1 cellular context compared by ENCODE assay signal in genomic region chr22:24703101-24703500, GRCh38.
TF ChIP-seq lines count a peak whose summit lies in the region.

No MANE protein-coding gene starts in this region.

TF ChIP-seq in HepG2, 621 proteins besides CTCF, POLR2A, EP300 and RAD21 (continued from another document and continues in another):
- TF ChIP-seq ZSCAN22 (CRISPR knock-in tag; IDR thresholded peaks at IDR 0.05) (no peak), ZNF205 (CRISPR knock-in tag; IDR thresholded peaks at IDR 0.05) (no peak), SNAPC5 (CRISPR knock-in tag; IDR thresholded peaks at IDR 0.05; ENCODE audit: borderline replicate concordance) (no peak), KMT2B (CRISPR knock-in tag; IDR thresholded peaks at IDR 0.05) (no peak), CENPT (CRISPR knock-in tag; IDR thresholded peaks at IDR 0.05; ENCODE audit: low read depth) (no peak), IRF2 (CRISPR knock-in tag; IDR thresholded peaks at IDR 0.05) (no peak), ONECUT2 (CRISPR knock-in tag; IDR thresholded peaks at IDR 0.05) (no peak), NFIB (CRISPR knock-in tag; IDR thresholded peaks at IDR 0.05; ENCODE audit: borderline replicate concordance) (no peak), ZNF788 (CRISPR knock-in tag; IDR thresholded peaks at IDR 0.05; ENCODE audit: borderline replicate concordance) (no peak; the same call in 1 of the 2 replicates), KLF11 (CRISPR knock-in tag; IDR thresholded peaks at IDR 0.05) (no peak), AGO1 (IDR thresholded peaks at IDR 0.05; ENCODE audit: low read depth, low read length, poor library complexity, severe bottlenecking) (no peak), SNAPC2 (CRISPR knock-in tag; IDR thresholded peaks at IDR 0.05) (no peak), ARNT (IDR thresholded peaks at IDR 0.05) (no peak), AGO2 (optimal IDR thresholded peaks at IDR 0.05; ENCODE audit: low read depth, low read length) (no peak), PAF1 (CRISPR knock-in tag; IDR thresholded peaks at IDR 0.05) (no peak), KDM1A (CRISPR knock-in tag; IDR thresholded peaks at IDR 0.05) (no peak), ZNF296 (CRISPR knock-in tag; conservative IDR thresholded peaks at IDR 0.05) (no peak), BCLAF1 (IDR thresholded peaks at IDR 0.05) (no peak), CBX2 (IDR thresholded peaks at IDR 0.05; ENCODE audit: low read depth, low read length) (no peak), CBX2 (CRISPR knock-in tag; IDR thresholded peaks at IDR 0.05; ENCODE audit: low read depth) (no peak), ZNF3 (CRISPR knock-in tag; IDR thresholded peaks at IDR 0.05) (no peak), ZEB1 (IDR thresholded peaks at IDR 0.05; ENCODE audit: insufficient replicate concordance, low read depth) (no peak), GZF1 (CRISPR knock-in tag; IDR thresholded peaks at IDR 0.05) (no peak), HNF4G (IDR thresholded peaks at IDR 0.05; ENCODE audit: borderline replicate concordance, low read depth, low read length) (no peak), HNF4G (CRISPR knock-in tag; IDR thresholded peaks at IDR 0.05; ENCODE audit: borderline replicate concordance, low read depth) (no peak), ZNF740 (CRISPR knock-in tag; IDR thresholded peaks at IDR 0.05) (no peak), CEBPB (IDR thresholded peaks at IDR 0.05; ENCODE audit: borderline replicate concordance, low read depth, low read length) (no peak), ZNF274 (CRISPR knock-in tag; IDR thresholded peaks at IDR 0.05) (no peak), FOXK1 (CRISPR knock-in tag; IDR thresholded peaks at IDR 0.05; ENCODE audit: borderline replicate concordance, low read depth) (no peak), ZBTB40 (IDR thresholded peaks at IDR 0.05) (no peak), ZBTB40 (CRISPR knock-in tag; IDR thresholded peaks at IDR 0.05) (no peak), ZFYVE20 (CRISPR knock-in tag; IDR thresholded peaks at IDR 0.05; ENCODE audit: borderline replicate concordance, low read depth) (no peak), MAFG (CRISPR knock-in tag; IDR thresholded peaks at IDR 0.05) (no peak), ATF7 (IDR thresholded peaks at IDR 0.05) (no peak), ATF7 (CRISPR knock-in tag; IDR thresholded peaks at IDR 0.05) (no peak), SRSF9 (IDR thresholded peaks at IDR 0.05; ENCODE audit: borderline replicate concordance, insufficient read depth, low read depth, low read length, poor library complexity, severe bottlenecking) (no peak)
- TF ChIP-seq, protein P1, sequence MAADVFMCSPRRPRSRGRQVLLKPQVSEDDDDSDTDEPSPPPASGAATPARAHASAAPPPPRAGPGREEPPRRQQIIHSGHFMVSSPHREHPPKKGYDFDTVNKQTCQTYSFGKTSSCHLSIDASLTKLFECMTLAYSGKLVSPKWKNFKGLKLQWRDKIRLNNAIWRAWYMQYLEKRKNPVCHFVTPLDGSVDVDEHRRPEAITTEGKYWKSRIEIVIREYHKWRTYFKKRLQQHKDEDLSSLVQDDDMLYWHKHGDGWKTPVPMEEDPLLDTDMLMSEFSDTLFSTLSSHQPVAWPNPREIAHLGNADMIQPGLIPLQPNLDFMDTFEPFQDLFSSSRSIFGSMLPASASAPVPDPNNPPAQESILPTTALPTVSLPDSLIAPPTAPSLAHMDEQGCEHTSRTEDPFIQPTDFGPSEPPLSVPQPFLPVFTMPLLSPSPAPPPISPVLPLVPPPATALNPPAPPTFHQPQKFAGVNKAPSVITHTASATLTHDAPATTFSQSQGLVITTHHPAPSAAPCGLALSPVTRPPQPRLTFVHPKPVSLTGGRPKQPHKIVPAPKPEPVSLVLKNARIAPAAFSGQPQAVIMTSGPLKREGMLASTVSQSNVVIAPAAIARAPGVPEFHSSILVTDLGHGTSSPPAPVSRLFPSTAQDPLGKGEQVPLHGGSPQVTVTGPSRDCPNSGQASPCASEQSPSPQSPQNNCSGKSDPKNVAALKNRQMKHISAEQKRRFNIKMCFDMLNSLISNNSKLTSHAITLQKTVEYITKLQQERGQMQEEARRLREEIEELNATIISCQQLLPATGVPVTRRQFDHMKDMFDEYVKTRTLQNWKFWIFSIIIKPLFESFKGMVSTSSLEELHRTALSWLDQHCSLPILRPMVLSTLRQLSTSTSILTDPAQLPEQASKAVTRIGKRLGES (CRISPR knock-in tag; IDR thresholded peaks at IDR 0.05; ENCODE audit: borderline replicate concordance), result 0 out of 2 replicates have a peak, but pooled peaks have one; percentile 31
- TF ChIP-seq, protein P2, sequence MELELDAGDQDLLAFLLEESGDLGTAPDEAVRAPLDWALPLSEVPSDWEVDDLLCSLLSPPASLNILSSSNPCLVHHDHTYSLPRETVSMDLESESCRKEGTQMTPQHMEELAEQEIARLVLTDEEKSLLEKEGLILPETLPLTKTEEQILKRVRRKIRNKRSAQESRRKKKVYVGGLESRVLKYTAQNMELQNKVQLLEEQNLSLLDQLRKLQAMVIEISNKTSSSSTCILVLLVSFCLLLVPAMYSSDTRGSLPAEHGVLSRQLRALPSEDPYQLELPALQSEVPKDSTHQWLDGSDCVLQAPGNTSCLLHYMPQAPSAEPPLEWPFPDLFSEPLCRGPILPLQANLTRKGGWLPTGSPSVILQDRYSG (CRISPR knock-in tag; IDR thresholded peaks at IDR 0.05), result no peak
- TF ChIP-seq, protein P3, sequence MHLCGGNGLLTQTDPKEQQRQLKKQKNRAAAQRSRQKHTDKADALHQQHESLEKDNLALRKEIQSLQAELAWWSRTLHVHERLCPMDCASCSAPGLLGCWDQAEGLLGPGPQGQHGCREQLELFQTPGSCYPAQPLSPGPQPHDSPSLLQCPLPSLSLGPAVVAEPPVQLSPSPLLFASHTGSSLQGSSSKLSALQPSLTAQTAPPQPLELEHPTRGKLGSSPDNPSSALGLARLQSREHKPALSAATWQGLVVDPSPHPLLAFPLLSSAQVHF (CRISPR knock-in tag; IDR thresholded peaks at IDR 0.05), result no peak
- TF ChIP-seq, protein P4, sequence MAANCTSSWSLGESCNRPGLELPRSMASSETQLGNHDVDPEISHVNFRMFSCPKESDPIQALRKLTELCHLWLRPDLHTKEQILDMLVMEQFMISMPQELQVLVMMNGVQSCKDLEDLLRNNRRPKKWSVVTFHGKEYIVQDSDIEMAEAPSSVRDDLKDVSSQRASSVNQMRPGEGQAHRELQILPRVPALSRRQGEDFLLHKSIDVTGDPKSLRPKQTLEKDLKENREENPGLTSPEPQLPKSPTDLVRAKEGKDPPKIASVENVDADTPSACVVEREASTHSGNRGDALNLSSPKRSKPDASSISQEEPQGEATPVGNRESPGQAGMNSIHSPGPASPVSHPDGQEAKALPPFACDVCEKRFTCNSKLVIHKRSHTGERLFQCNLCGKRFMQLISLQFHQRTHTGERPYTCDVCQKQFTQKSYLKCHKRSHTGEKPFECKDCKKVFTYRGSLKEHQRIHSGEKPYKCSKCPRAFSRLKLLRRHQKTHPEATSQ (CRISPR knock-in tag; IDR thresholded peaks at IDR 0.05; ENCODE audit: borderline replicate concordance), result no peak
- TF ChIP-seq, protein P5, sequence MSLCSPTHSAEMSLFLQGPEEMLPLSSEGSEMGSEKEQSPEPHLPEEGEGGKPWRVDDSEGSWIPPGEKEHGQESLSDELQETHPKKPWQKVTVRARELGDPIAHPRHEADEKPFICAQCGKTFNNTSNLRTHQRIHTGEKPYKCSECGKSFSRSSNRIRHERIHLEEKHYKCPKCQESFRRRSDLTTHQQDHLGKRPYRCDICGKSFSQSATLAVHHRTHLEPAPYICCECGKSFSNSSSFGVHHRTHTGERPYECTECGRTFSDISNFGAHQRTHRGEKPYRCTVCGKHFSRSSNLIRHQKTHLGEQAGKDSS (CRISPR knock-in tag; IDR thresholded peaks at IDR 0.05; ENCODE audit: borderline replicate concordance, low read depth), result no peak
- TF ChIP-seq, protein P6, sequence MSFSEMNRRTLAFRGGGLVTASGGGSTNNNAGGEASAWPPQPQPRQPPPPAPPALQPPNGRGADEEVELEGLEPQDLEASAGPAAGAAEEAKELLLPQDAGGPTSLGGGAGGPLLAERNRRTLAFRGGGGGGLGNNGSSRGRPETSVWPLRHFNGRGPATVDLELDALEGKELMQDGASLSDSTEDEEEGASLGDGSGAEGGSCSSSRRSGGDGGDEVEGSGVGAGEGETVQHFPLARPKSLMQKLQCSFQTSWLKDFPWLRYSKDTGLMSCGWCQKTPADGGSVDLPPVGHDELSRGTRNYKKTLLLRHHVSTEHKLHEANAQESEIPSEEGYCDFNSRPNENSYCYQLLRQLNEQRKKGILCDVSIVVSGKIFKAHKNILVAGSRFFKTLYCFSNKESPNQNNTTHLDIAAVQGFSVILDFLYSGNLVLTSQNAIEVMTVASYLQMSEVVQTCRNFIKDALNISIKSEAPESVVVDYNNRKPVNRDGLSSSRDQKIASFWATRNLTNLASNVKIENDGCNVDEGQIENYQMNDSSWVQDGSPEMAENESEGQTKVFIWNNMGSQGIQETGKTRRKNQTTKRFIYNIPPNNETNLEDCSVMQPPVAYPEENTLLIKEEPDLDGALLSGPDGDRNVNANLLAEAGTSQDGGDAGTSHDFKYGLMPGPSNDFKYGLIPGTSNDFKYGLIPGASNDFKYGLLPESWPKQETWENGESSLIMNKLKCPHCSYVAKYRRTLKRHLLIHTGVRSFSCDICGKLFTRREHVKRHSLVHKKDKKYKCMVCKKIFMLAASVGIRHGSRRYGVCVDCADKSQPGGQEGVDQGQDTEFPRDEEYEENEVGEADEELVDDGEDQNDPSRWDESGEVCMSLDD (CRISPR knock-in tag; IDR thresholded peaks at IDR 0.05; ENCODE audit: borderline replicate concordance), result no peak
